9 cellular contexts compared by ENCODE assay signal in genomic region chr3:152193673-152194267, GRCh38.
DNase-seq lines count a peak whose midpoint lies in the region; ATAC-seq and TF ChIP-seq lines count a peak whose summit lies in the region.
"Had no signal": no experiment of that assay in that cellular context is flagged by ENCODE, and none has a peak within 500 bp of the region (broad histone marks: within the 10 kb centered on the region; RNA-seq: fewer than 3 reads in every experiment).

No MANE protein-coding gene starts in this region.

- H4K20me1 ChIP-seq in H9 (ENCODE audit: control insufficient read depth, insufficient read depth, insufficient read length) = no peaks in the 10 kb centered on the region

- no peak overlapping the region for H2AFZ ChIP-seq in H9 (ENCODE audit: low read length)

- H3K4me1 Mint-ChIP-seq in CD4-positive, CD25-positive, alpha-beta regulatory T cell = peaks cover 40 to 85% (median 60%) of the 10 kb centered on the region in 4 donors
- H3K4me1 Mint-ChIP-seq in activated naive CD8-positive, alpha-beta T cell treated with anti-CD3 and anti-CD28 coated beads, Interleukin-2, amount 10 ng/mL, durations not matched to agents 7 days and 5 days = peaks cover 67% of the 10 kb centered on the region
- H3K4me1 Mint-ChIP-seq in H9 = no peaks in the 10 kb centered on the region
- H3K4me1 Mint-ChIP-seq: neural crest cell had no signal

- H3K79me2 ChIP-seq in H9 (ENCODE audit: insufficient read depth, low read length) = no peaks in the 10 kb centered on the region

- no CpG with 5 or more reads among the region's 16 CpGs for WGBS in H9 (ENCODE audit: extremely low coverage, insufficient read length, low lambda C conversion rate)

- H2AK5ac ChIP-seq in H9 (ENCODE audit: insufficient read length, low read length) = no peak overlapping the region

- no peaks in the 10 kb centered on the region for H3K23me2 ChIP-seq in H9 (ENCODE audit: insufficient read length, low read depth, low read length, poor library complexity, severe bottlenecking)

- peak overlapping the region; percentile 90 for H3K4me3 ChIP-seq in CD4-positive, CD25-positive, alpha-beta regulatory T cell (ENCODE audit: low read depth, low read length)
- peak overlapping the region in 1 of 2 donors; percentile 29 for H3K4me3 ChIP-seq in tibial artery

- DNase-seq in CD4-positive, CD25-positive, alpha-beta regulatory T cell = peak in 2 of 3 donors; percentile 70 to 91
- DNase-seq in activated naive CD8-positive, alpha-beta T cell treated with anti-CD3 and anti-CD28 coated beads, Interleukin-2, amount 10 ng/mL, durations not matched to agents 7 days and 5 days = no peak
- no peak for DNase-seq in tibial artery
- DNase-seq in hypothalamus (lab: John Stamatoyannopoulos, UW) = no peak
- no peak for DNase-seq in DMS153 treated with DMSO at 0.1 percent for 48 hours (lab: John Stamatoyannopoulos, UW; ENCODE audit: unreplicated experiment)
- DNase-seq in H9 = no peak

- TF ChIP-seq CTCF in tibial artery (IDR thresholded peaks at IDR 0.05) = no peak
- no peak for TF ChIP-seq CTCF in H9 (conservative IDR thresholded peaks at IDR 0.05)

- no peaks in the 10 kb centered on the region for H3K79me1 ChIP-seq in H9 (ENCODE audit: insufficient read depth, low read depth, low read length, poor library complexity, severe bottlenecking)

- no peak overlapping the region for H2BK15ac ChIP-seq in H9 (ENCODE audit: low read depth, low read length)

- no peak overlapping the region for H3K9ac ChIP-seq in H9 (ENCODE audit: extremely low read depth, insufficient read length, low read length)

- H3K36me3 Mint-ChIP-seq in CD4-positive, CD25-positive, alpha-beta regulatory T cell = peaks cover 3% of the 10 kb centered on the region
- H3K36me3 Mint-ChIP-seq in activated naive CD8-positive, alpha-beta T cell treated with anti-CD3 and anti-CD28 coated beads, Interleukin-2, amount 10 ng/mL, durations not matched to agents 7 days and 5 days = no peaks in the 10 kb centered on the region
- H3K36me3 Mint-ChIP-seq in H9 (ENCODE audit: insufficient read depth in 1 of 3, low read depth in 3 of 3) = no peaks in the 10 kb centered on the region

- H3K27ac ChIP-seq in CD4-positive, CD25-positive, alpha-beta regulatory T cell (ENCODE audit: insufficient read depth, low read length, poor library complexity, severe bottlenecking) = peak overlapping the region; percentile 79
- peak overlapping the region; percentile 35 to 49 for H3K27ac ChIP-seq in tibial artery
- no peak overlapping the region for H3K27ac ChIP-seq in H9 (ENCODE audit: insufficient read length, low read depth, low read length)

- no peak overlapping the region for H4K8ac ChIP-seq in H9 (replicated peaks; ENCODE audit: insufficient read length, low read depth, low read length)

- H3K4me2 ChIP-seq in H9 (ENCODE audit: insufficient read depth, insufficient read length, low read length) = no peak overlapping the region

- H4K5ac ChIP-seq in H9 (ENCODE audit: insufficient read length, low read depth, low read length) = no peak overlapping the region

- no peak overlapping the region for H3K56ac ChIP-seq in H9 (ENCODE audit: insufficient read length, low read depth, low read length)

- H3K18ac ChIP-seq in H9 (ENCODE audit: insufficient read length, low read depth, low read length) = no peak overlapping the region

- H3K4ac ChIP-seq in H9 (ENCODE audit: low read depth, low read length) = no peak overlapping the region

- H3T11ph ChIP-seq in H9 (ENCODE audit: low read length) = no peak overlapping the region

- H3K9me3 ChIP-seq in CD4-positive, CD25-positive, alpha-beta regulatory T cell (ENCODE audit: control insufficient read depth in 2 of 2, low read length in 2 of 2) = no peaks in the 10 kb centered on the region
- H3K9me3 ChIP-seq in tibial artery (no peaks in the 10 kb centered on the region), H9 (ENCODE audit: control insufficient read depth, low read depth, low read length) (no peaks in the 10 kb centered on the region)

- H2BK120ac ChIP-seq in H9 (ENCODE audit: low read depth, low read length, poor library complexity, severe bottlenecking) = no peak overlapping the region

- no peaks in the 10 kb centered on the region for H3K27me3 Mint-ChIP-seq in CD4-positive, CD25-positive, alpha-beta regulatory T cell
- H3K27me3 Mint-ChIP-seq in activated naive CD8-positive, alpha-beta T cell treated with anti-CD3 and anti-CD28 coated beads, Interleukin-2, amount 10 ng/mL, durations not matched to agents 7 days and 5 days = no peaks in the 10 kb centered on the region
- H3K27me3 Mint-ChIP-seq in H9 (ENCODE audit: low read depth) = no peaks in the 10 kb centered on the region

- no peak overlapping the region for H3K14ac ChIP-seq in H9 (ENCODE audit: insufficient read depth, low read length)

- no peak overlapping the region for H3K23ac ChIP-seq in H9 (ENCODE audit: insufficient read length, low read depth, low read length)

- no peak overlapping the region for H2BK5ac ChIP-seq in H9 (ENCODE audit: insufficient read length, low read length)

- H2BK20ac ChIP-seq in H9 (ENCODE audit: low read depth, low read length, poor library complexity, severe bottlenecking) = no peak overlapping the region

- no peaks in the 10 kb centered on the region for H3K27me3 ChIP-seq in CD4-positive, CD25-positive, alpha-beta regulatory T cell (ENCODE audit: control insufficient read depth, insufficient read depth, low read length)
- H3K27me3 ChIP-seq in tibial artery = no peaks in the 10 kb centered on the region
- no peaks in the 10 kb centered on the region for H3K27me3 ChIP-seq in H9 (ENCODE audit: insufficient read depth, low read length)

- H3K27ac Mint-ChIP-seq in CD4-positive, CD25-positive, alpha-beta regulatory T cell = peak overlapping the region; percentile 89 to 95 (median 94)
- peak overlapping the region; percentile 87 for H3K27ac Mint-ChIP-seq in activated naive CD8-positive, alpha-beta T cell treated with anti-CD3 and anti-CD28 coated beads, Interleukin-2, amount 10 ng/mL, durations not matched to agents 7 days and 5 days
- H3K27ac Mint-ChIP-seq in H9 = no peak overlapping the region

- ATAC-seq in CD4-positive, CD25-positive, alpha-beta regulatory T cell (ENCODE audit: low read depth in 2 of 2) = peak; percentile 78 to 85
- peak; percentile 65 for ATAC-seq in GM19463 (IDR thresholded peaks at IDR 0.05; ENCODE audit: unreplicated experiment)
- peak; percentile 51 for ATAC-seq in HG03469 (IDR thresholded peaks at IDR 0.05; ENCODE audit: unreplicated experiment)
- peak; percentile 64 for ATAC-seq in activated naive CD8-positive, alpha-beta T cell treated with anti-CD3 and anti-CD28 coated beads, Interleukin-2, amount 10 ng/mL, durations not matched to agents 7 days and 5 days (ENCODE audit: low read depth)

- H3K36me3 ChIP-seq in CD4-positive, CD25-positive, alpha-beta regulatory T cell (ENCODE audit: control insufficient read depth, insufficient read depth, low read length) = no peaks in the 10 kb centered on the region
- no peaks in the 10 kb centered on the region for H3K36me3 ChIP-seq in tibial artery

- H3K4me3 Mint-ChIP-seq in CD4-positive, CD25-positive, alpha-beta regulatory T cell = peak overlapping the region; percentile 84 to 88 (median 86)
- peak overlapping the region; percentile 86 for H3K4me3 Mint-ChIP-seq in activated naive CD8-positive, alpha-beta T cell treated with anti-CD3 and anti-CD28 coated beads, Interleukin-2, amount 10 ng/mL, durations not matched to agents 7 days and 5 days
- H3K4me3 Mint-ChIP-seq in H9 = no peak overlapping the region
- H3K4me3 Mint-ChIP-seq: neural crest cell had no signal

- no peaks in the 10 kb centered on the region for H3K9me3 Mint-ChIP-seq in CD4-positive, CD25-positive, alpha-beta regulatory T cell
- H3K9me3 Mint-ChIP-seq in activated naive CD8-positive, alpha-beta T cell treated with anti-CD3 and anti-CD28 coated beads, Interleukin-2, amount 10 ng/mL, durations not matched to agents 7 days and 5 days = no peaks in the 10 kb centered on the region
- H3K9me3 Mint-ChIP-seq in H9 = no peaks in the 10 kb centered on the region
- H3K9me3 Mint-ChIP-seq: neural crest cell had no signal

- H4K91ac ChIP-seq in H9 (ENCODE audit: insufficient read length, low read depth, low read length) = no peak overlapping the region

- POLR2A ChIA-PET in activated naive CD8-positive, alpha-beta T cell treated with anti-CD3 and anti-CD28 coated beads, Interleukin-2, amount 10 ng/mL, durations not matched to agents 7 days and 5 days (lab: Charles Lee) = interaction anchor here (0.7 to 2.2 kb wide), 11 partner anchors 10 to 1647 kb away, joined by 3 to 24 read pairs (median 5); partner anchors contain the start of genes EIF2A, MBNL1 and SERP1

- H2BK12ac ChIP-seq in H9 (ENCODE audit: insufficient read length, low read depth, low read length) = no peak overlapping the region

- intact Hi-C loops in tibial artery (cut with DNase I; ENCODE audit: low total_unique reads) = no loop called here

- H3K4me1 ChIP-seq in CD4-positive, CD25-positive, alpha-beta regulatory T cell (ENCODE audit: control insufficient read depth, insufficient read depth, low read length, poor library complexity, severe bottlenecking) = peaks cover 69% of the 10 kb centered on the region
- peaks cover 0 to 16% (median 5%) of the 10 kb centered on the region in 4 donors for H3K4me1 ChIP-seq in tibial artery
- H3K4me1 ChIP-seq in H9 (ENCODE audit: insufficient read depth, low read length) = no peaks in the 10 kb centered on the region

Comparison
In these comparisons a context has a peak if more than half of its experiments do, and no peak if none do; other contexts are left out.
1. DNase-seq: peak in CD4-positive, CD25-positive, alpha-beta regulatory T cell (2 of 3); none in activated naive CD8-positive, alpha-beta T cell treated with anti-CD3 and anti-CD28 coated beads, Interleukin-2, amount 10 ng/mL, durations not matched to agents 7 days and 5 days (single experiment), tibial artery (0 of 2), hypothalamus (0 of 51), DMS153 treated with DMSO at 0.1 percent for 48 hours (single experiment) and H9 (single experiment).
2. H3K27ac Mint-ChIP-seq: peak in CD4-positive, CD25-positive, alpha-beta regulatory T cell (3 of 3) and activated naive CD8-positive, alpha-beta T cell treated with anti-CD3 and anti-CD28 coated beads, Interleukin-2, amount 10 ng/mL, durations not matched to agents 7 days and 5 days (single experiment); none in H9 (0 of 3).
3. H3K4me3 Mint-ChIP-seq: peak in CD4-positive, CD25-positive, alpha-beta regulatory T cell (4 of 4) and activated naive CD8-positive, alpha-beta T cell treated with anti-CD3 and anti-CD28 coated beads, Interleukin-2, amount 10 ng/mL, durations not matched to agents 7 days and 5 days (single experiment); none in H9 (0 of 2).
4. Peak in every context shown above with its lines, with median percentiles within 50 percentile points of each other: ATAC-seq.